8 cellular contexts compared by ENCODE assay signal in genomic region chr1:27045973-27046558, GRCh38. TPM values are rescaled to one million over a fixed set of nuclear protein-coding genes. Genes with fewer than 3 reads are reported as not detected.
A peak's percentile ranks its signal among the peaks of the same experiment; 100 is the strongest.
DNase-seq lines count a peak whose midpoint lies in the region; ATAC-seq, FAIRE-seq and TF ChIP-seq lines count a peak whose summit lies in the region.

No MANE protein-coding gene starts in this region.

- no peaks in the 10 kb centered on the region for H3K79me2 ChIP-seq in HCT116 (ENCODE audit: insufficient read depth, low read length)

- H3K36me3 Mint-ChIP-seq in CD14-positive monocyte = no peaks in the 10 kb centered on the region

- no peaks in the 10 kb centered on the region for H3K9me3 ChIP-seq in HCT116 (ENCODE audit: control insufficient read depth in 1 of 2, insufficient read depth in 1 of 2, low read depth in 1 of 2, low read length in 2 of 2)
- H3K9me3 ChIP-seq in gastroesophageal sphincter = no peaks in the 10 kb centered on the region
- no peaks in the 10 kb centered on the region for H3K9me3 ChIP-seq in pancreas
- H3K9me3 ChIP-seq in tibial nerve = no peaks in the 10 kb centered on the region

- peaks cover 19% of the 10 kb centered on the region for H3K4me1 Mint-ChIP-seq in CD14-positive monocyte

- H3K27me3 Mint-ChIP-seq in CD14-positive monocyte (ENCODE audit: low read depth in 3 of 3) = peaks cover 4 to 11% (median 6%) of the 10 kb centered on the region in 3 donors

- H3K4me3 ChIP-seq in HCT116 (replicated peaks in 1 of 2; ENCODE audit: low read depth in 1 of 2, low read length in 2 of 2) = no peak overlapping the region
- no peak overlapping the region for H3K4me3 ChIP-seq in gastroesophageal sphincter
- H3K4me3 ChIP-seq in pancreas = no peak overlapping the region
- H3K4me3 ChIP-seq in tibial nerve = no peak overlapping the region

- FAIRE-seq in pancreas (lab: Jason Lieb, UNC) = no peak

- TF ChIP-seq EP300 in gastroesophageal sphincter (IDR thresholded peaks at IDR 0.05) (no peak), tibial nerve (IDR thresholded peaks at IDR 0.05) (no peak)

- H3K27ac ChIP-seq in HCT116 (ENCODE audit: low read depth, low read length) (no peak overlapping the region), gastroesophageal sphincter (peak overlapping the region in 1 of 4 donors; percentile 6), pancreas (no peak overlapping the region), tibial nerve (peak overlapping the region in 1 of 4 donors; percentile 53)

- peak overlapping the region; percentile 73 for H3K4me2 ChIP-seq in HCT116 (ENCODE audit: low read length)

- TF ChIP-seq RAD21 in HCT116 (IDR thresholded peaks at IDR 0.05; ENCODE audit: low read depth) = peak; percentile 66

- intact Hi-C loops in CD14-positive monocyte (cut with micrococcal nuclease) (loop anchor here (1.0 to 10.0 kb wide), 3 partner anchors 79 to 249 kb away; no protein-coding TSS in a partner anchor), HCT116 (cut with micrococcal nuclease) (loop anchor here (2.0 to 10.0 kb wide), 4 partner anchors 49 to 559 kb away; partner anchors contain the start of genes AHDC1 and GPR3), pancreas (cut with DNase I) (loop anchor here in 1 of 3 donors (5.0 kb wide), 1 partner anchor 46 kb away; no protein-coding TSS in a partner anchor)

- peak overlapping the region; percentile 45 for H3K9ac ChIP-seq in HCT116 (ENCODE audit: low read length)

- H3K4me1 ChIP-seq in HCT116 (ENCODE audit: control insufficient read depth in 1 of 2, insufficient read depth in 2 of 2, low read length in 2 of 2) (peaks cover 9 to 19% of the 10 kb centered on the region in 2 experiments; a peak in 3 of 4 replicates), gastroesophageal sphincter (peaks cover 0 to 21% (median 5%) of the 10 kb centered on the region in 3 donors), pancreas (peaks cover 0 to 3% (median 0%) of the 10 kb centered on the region in 3 donors), tibial nerve (peaks cover 0 to 19% (median 6%) of the 10 kb centered on the region in 4 donors)

- DNase-seq in CD14-positive monocyte (ENCODE audit: low spot score) (no peak), HCT116 (ENCODE audit: low read depth, low spot score) (peak; percentile 51), RKO (ENCODE audit: low spot score) (peak; percentile 70), pancreas (peak in 4 of 6 donors; percentile 33 to 85 (median 66)), tibial nerve (ENCODE audit: low spot score in 2 of 2) (peak; percentile 51 to 61)
- DNase-seq in activated T-helper 1 cell treated with anti-CD3 and anti-CD28 coated beads, Interleukin-2, amount 50 U/mL, for 16 hours (ENCODE audit: low read depth in 1 of 2, low spot score in 1 of 2) = peak; percentile 32 to 39

- H4K20me1 ChIP-seq in HCT116 (ENCODE audit: insufficient read depth) = no peaks in the 10 kb centered on the region

- no peaks in the 10 kb centered on the region for H3K9me2 ChIP-seq in HCT116 (ENCODE audit: insufficient read depth)

- no peak for TF ChIP-seq POLR2A in HCT116 (IDR thresholded peaks at IDR 0.05; ENCODE audit: borderline replicate concordance, extremely low read depth, insufficient read depth, insufficient read length)
- no peak for TF ChIP-seq POLR2A in gastroesophageal sphincter (IDR thresholded peaks at IDR 0.05)
- no peak for TF ChIP-seq POLR2A in tibial nerve (IDR thresholded peaks at IDR 0.05)

- H2AFZ ChIP-seq in HCT116 (ENCODE audit: low read depth, low read length, poor library complexity, severe bottlenecking) = peak overlapping the region; percentile 94

- H3K27me3 ChIP-seq in HCT116 (ENCODE audit: insufficient read depth, low read length) (no peaks in the 10 kb centered on the region), gastroesophageal sphincter (no peaks in the 10 kb centered on the region), pancreas (no peaks in the 10 kb centered on the region), tibial nerve (no peaks in the 10 kb centered on the region)

- CTCF ChIA-PET in HCT116 (lab: Charles Lee) = interaction anchor here (0.6 to 6.6 kb wide), 33 partner anchors 9 to 562 kb away, joined by 3 to 219 read pairs (median 5); partner anchors contain the start of gene MAP3K6

- ATAC-seq in HCT116 (peak; percentile 66), gastroesophageal sphincter (peak; percentile 64), pancreas (peak; percentile 77 to 85 (median 80)), HG02571 (IDR thresholded peaks at IDR 0.05; ENCODE audit: unreplicated experiment) (no peak)

- BruUV-seq in HCT116 (replicated peaks; lab: Mats Ljungman, UMichigan) = no TSS peak

- H3K27ac Mint-ChIP-seq in CD14-positive monocyte = peak overlapping the region in 2 of 7 donors; percentile 58 to 64

- RAD21 ChIA-PET in HCT116 (lab: Charles Lee; ENCODE audit: low non-redundant PET in 1 of 2, low total read pairs in 2 of 2, uncharacterized antibody in 2 of 2, unreplicated experiment in 2 of 2) = interaction anchor here (0.5 to 2.2 kb wide), 4 partner anchors 51 to 680 kb away, joined by 4 to 18 read pairs (median 10); partner anchors contain the start of gene FAM76A (in 1 of the 2)

- no peaks in the 10 kb centered on the region for H3K36me3 ChIP-seq in HCT116 (ENCODE audit: control insufficient read depth in 1 of 2, insufficient read depth in 2 of 2, low read length in 2 of 2)
- no peaks in the 10 kb centered on the region for H3K36me3 ChIP-seq in gastroesophageal sphincter
- H3K36me3 ChIP-seq in pancreas = no peaks in the 10 kb centered on the region
- H3K36me3 ChIP-seq in tibial nerve = no peaks in the 10 kb centered on the region

- peak; percentile 94 for TF ChIP-seq CTCF in CD14-positive monocyte (IDR thresholded peaks at IDR 0.05)
- TF ChIP-seq CTCF in HCT116 (IDR thresholded peaks at IDR 0.05 in 2 of 3, conservative IDR thresholded peaks at IDR 0.05 in 1 of 3; ENCODE audit: borderline replicate concordance in 1 of 3, insufficient read depth in 1 of 3, low read depth in 2 of 3, low read length in 2 of 3) = peak; percentile 89 to 96 (median 90)
- peak in 3 of 4 experiments; percentile 86 to 89 (median 87) for TF ChIP-seq CTCF in gastroesophageal sphincter (IDR thresholded peaks at IDR 0.05)
- TF ChIP-seq CTCF in pancreas (IDR thresholded peaks at IDR 0.05) = peak; percentile 78 to 90 (median 84)
- TF ChIP-seq CTCF in tibial nerve (IDR thresholded peaks at IDR 0.05) = peak; percentile 83 to 89 (median 86)

- WGBS in gastroesophageal sphincter (ENCODE audit: low coverage in 1 of 2), 2 donors = 20 to 22% methylated on average over 11 to 16 of the region's 17 CpGs
- WGBS in pancreas, 2 donors = 14 to 20% methylated on average over 17 of the region's 17 CpGs
- 17 to 22% methylated on average over 17 of the region's 17 CpGs for WGBS in tibial nerve, 2 donors

- peak overlapping the region in 1 of 2 donors; percentile 50 for H3K4me3 Mint-ChIP-seq in CD14-positive monocyte

- H3K9me3 Mint-ChIP-seq in CD14-positive monocyte = peaks cover 0 to 4% (median under 1%) of the 10 kb centered on the region in 7 donors

- POLR2A ChIA-PET in HCT116 (lab: Charles Lee) = interaction anchor here (0.7 to 0.8 kb wide), 2 partner anchors 45 to 51 kb away, joined by 3 to 5 read pairs; no protein-coding TSS in a partner anchor

TF ChIP-seq in HCT116, 20 proteins besides CTCF, POLR2A, EP300 and RAD21 (continues in another document):
- TF ChIP-seq EZH2phosphoT487 (IDR thresholded peaks at IDR 0.05; ENCODE audit: borderline replicate concordance) (no peak), EZH2 (IDR thresholded peaks at IDR 0.05) (no peak), ELF1 (IDR thresholded peaks at IDR 0.05; ENCODE audit: borderline replicate concordance, low read depth) (no peak), EGR1 (IDR thresholded peaks at IDR 0.05; ENCODE audit: low read depth) (no peak), SP1 (IDR thresholded peaks at IDR 0.05; ENCODE audit: low read depth) (no peak), ZNF274 (IDR thresholded peaks at IDR 0.05; ENCODE audit: low read depth, low read length) (no peak), YY1 (IDR thresholded peaks at IDR 0.05; ENCODE audit: extremely low read depth, insufficient replicate concordance, low read depth, low read length) (peak; percentile 42), CBX3 (IDR thresholded peaks at IDR 0.05; ENCODE audit: low read depth) (peak; percentile 47; the same call in 1 of the 2 replicates), POLR2AphosphoS5 (IDR thresholded peaks at IDR 0.05; ENCODE audit: low read depth, low read length) (0 out of 2 replicates have a peak, but pooled peaks have one; percentile 17)
- TF ChIP-seq, protein P1, sequence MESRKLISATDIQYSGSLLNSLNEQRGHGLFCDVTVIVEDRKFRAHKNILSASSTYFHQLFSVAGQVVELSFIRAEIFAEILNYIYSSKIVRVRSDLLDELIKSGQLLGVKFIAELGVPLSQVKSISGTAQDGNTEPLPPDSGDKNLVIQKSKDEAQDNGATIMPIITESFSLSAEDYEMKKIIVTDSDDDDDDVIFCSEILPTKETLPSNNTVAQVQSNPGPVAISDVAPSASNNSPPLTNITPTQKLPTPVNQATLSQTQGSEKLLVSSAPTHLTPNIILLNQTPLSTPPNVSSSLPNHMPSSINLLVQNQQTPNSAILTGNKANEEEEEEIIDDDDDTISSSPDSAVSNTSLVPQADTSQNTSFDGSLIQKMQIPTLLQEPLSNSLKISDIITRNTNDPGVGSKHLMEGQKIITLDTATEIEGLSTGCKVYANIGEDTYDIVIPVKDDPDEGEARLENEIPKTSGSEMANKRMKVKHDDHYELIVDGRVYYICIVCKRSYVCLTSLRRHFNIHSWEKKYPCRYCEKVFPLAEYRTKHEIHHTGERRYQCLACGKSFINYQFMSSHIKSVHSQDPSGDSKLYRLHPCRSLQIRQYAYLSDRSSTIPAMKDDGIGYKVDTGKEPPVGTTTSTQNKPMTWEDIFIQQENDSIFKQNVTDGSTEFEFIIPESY (IDR thresholded peaks at IDR 0.05; ENCODE audit: extremely low read depth, insufficient replicate concordance, low read length) = no peak
- TF ChIP-seq, protein P2, sequence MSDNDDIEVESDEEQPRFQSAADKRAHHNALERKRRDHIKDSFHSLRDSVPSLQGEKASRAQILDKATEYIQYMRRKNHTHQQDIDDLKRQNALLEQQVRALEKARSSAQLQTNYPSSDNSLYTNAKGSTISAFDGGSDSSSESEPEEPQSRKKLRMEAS (IDR thresholded peaks at IDR 0.05) = peak; percentile 89

RNA-seq across cellular contexts. Expression of gene TENT5B, which starts 33.4 kb away (rescaled TPM):
- polyA plus RNA-seq in CD14-positive monocyte (under 1 TPM; 0.27 to 0.58 TPM), pancreas (1 to 10 TPM; 1.3 to 3.3 TPM)
- total RNA-seq in HCT116 (2021; ENCODE audit: unreplicated experiment) (5.7 TPM), gastroesophageal sphincter (100 to 1,000 TPM in 3 of 4 donors, 10 to 100 TPM in 1; 89.9 to 284 (median 166) TPM), pancreas (1 to 10 TPM in 1 of 6 donors, under 1 TPM in 5; 0.08 to 2.0 (median 0.61) TPM), tibial nerve (10 to 100 TPM; 11.7 to 36.3 (median 27.4) TPM)
- polyA plus RNA-seq in HCT116 (2012) = 5.8 and 6.0 TPM in 2 replicates

RNA-seq across cellular contexts. Expression of gene TRNP1, which starts 52.6 kb away (rescaled TPM):
- polyA plus RNA-seq in CD14-positive monocyte (under 1 TPM; 0.55 to 0.92 TPM), pancreas (10 to 100 TPM; 42.1 to 48.2 TPM)
- total RNA-seq in HCT116 (2021; ENCODE audit: unreplicated experiment) (76.9 TPM), gastroesophageal sphincter (10 to 100 TPM; 15.9 to 48.4 (median 38.8) TPM), pancreas (10 to 100 TPM; 10.4 to 36.8 (median 18.4) TPM), tibial nerve (10 to 100 TPM; 15.0 to 55.7 (median 52.4) TPM)
- 25.0 and 39.1 TPM in 2 replicates for polyA plus RNA-seq in HCT116 (2012)
